ENCODE assay signal across 17 cellular contexts in genomic region chr10:43700306-43700705, GRCh38. TPM values are rescaled to one million over a fixed set of nuclear protein-coding genes. Genes with fewer than 3 reads are reported as not detected.
DNase-seq lines count a peak whose midpoint lies in the region; ATAC-seq and TF ChIP-seq lines count a peak whose summit lies in the region.
"Had no signal": no experiment of that assay in that cellular context is flagged by ENCODE, and none has a peak within 500 bp of the region (broad histone marks: within the 10 kb centered on the region; RNA-seq: fewer than 3 reads in every experiment).

No MANE protein-coding gene starts in this region.

- CTCF ChIA-PET in activated CD4-positive, alpha-beta T cell treated with anti-CD3 and anti-CD28 coated beads for 36 hours (lab: Charles Lee) = interaction anchor here (0.9 kb wide), 1 partner anchor 30 kb away, joined by 3 read pairs; no protein-coding TSS in a partner anchor
- CTCF ChIA-PET in activated CD8-positive, alpha-beta T cell treated with anti-CD3 and anti-CD28 coated beads for 36 hours (lab: Charles Lee) = interaction anchor here (1.1 kb wide), 1 partner anchor 10 kb away, joined by 3 read pairs; no protein-coding TSS in a partner anchor

- H3K27me3 Mint-ChIP-seq in osteocyte (ENCODE audit: unreplicated experiment) = no peaks in the 10 kb centered on the region
- no peaks in the 10 kb centered on the region for H3K27me3 Mint-ChIP-seq in activated CD4-positive, alpha-beta T cell treated with anti-CD3 and anti-CD28 coated beads for 36 hours
- H3K27me3 Mint-ChIP-seq in activated CD8-positive, alpha-beta T cell treated with anti-CD3 and anti-CD28 coated beads for 36 hours = peaks cover 1% of the 10 kb centered on the region

- POLR2A ChIA-PET in activated CD4-positive, alpha-beta T cell treated with anti-CD3 and anti-CD28 coated beads for 36 hours (lab: Charles Lee) = no interaction called here
- POLR2A ChIA-PET in activated CD8-positive, alpha-beta T cell treated with anti-CD3 and anti-CD28 coated beads for 36 hours (lab: Charles Lee) = no interaction called here

- H3K4me3 Mint-ChIP-seq in osteocyte (ENCODE audit: unreplicated experiment) = no peak overlapping the region
- no peak overlapping the region for H3K4me3 Mint-ChIP-seq in activated CD4-positive, alpha-beta T cell treated with anti-CD3 and anti-CD28 coated beads for 36 hours
- no peak overlapping the region for H3K4me3 Mint-ChIP-seq in activated CD8-positive, alpha-beta T cell treated with anti-CD3 and anti-CD28 coated beads for 36 hours
- H3K4me3 Mint-ChIP-seq: CD14-positive monocyte had no signal

- H3K4me3 ChIP-seq in AG10803 (ENCODE audit: low read length) (no peak overlapping the region), foreskin fibroblast (ENCODE audit: low read depth in 1 of 2, low read length in 2 of 2) (no peak overlapping the region)

- intact Hi-C loops in activated CD4-positive, alpha-beta T cell treated with anti-CD3 and anti-CD28 coated beads for 36 hours (cut with DNase I, micrococcal nuclease) = no loop called here
- intact Hi-C loops in activated CD8-positive, alpha-beta T cell treated with anti-CD3 and anti-CD28 coated beads for 36 hours (cut with micrococcal nuclease) = no loop called here

- peak; percentile 49 for DNase-seq in AG10803 (ENCODE audit: low read depth)
- DNase-seq in M059J (ENCODE audit: low read depth) = peak; percentile 24
- DNase-seq in foreskin fibroblast = peak; percentile 33 to 38
- peak; percentile 44 for DNase-seq in osteocyte (ENCODE audit: extremely low spot score, unreplicated experiment)
- DNase-seq in activated CD4-positive, alpha-beta T cell treated with anti-CD3 and anti-CD28 coated beads for 36 hours = no peak
- no peak for DNase-seq in activated CD8-positive, alpha-beta T cell treated with anti-CD3 and anti-CD28 coated beads for 36 hours
- no peak for DNase-seq in 8988T
- DNase-seq: AML-193; Kasumi-1; NCI-H187; NCI-H446; NCI-H69; NK-92 treated with Interleukin-12 subunit alpha and Interleukin-12 subunit beta, amount 100 ng/mL, for 24 hours; SHP77 treated with DMSO at 0.1 percent for 48 hours had no signal

- no peak for TF ChIP-seq CTCF in AG10803 (conservative IDR thresholded peaks at IDR 0.05; ENCODE audit: low read length)
- TF ChIP-seq CTCF in foreskin fibroblast (IDR thresholded peaks at IDR 0.05; ENCODE audit: low read depth, low read length) = no peak
- no peak for TF ChIP-seq CTCF in osteocyte (IDR thresholded peaks at IDR 0.05)
- TF ChIP-seq CTCF in activated CD8-positive, alpha-beta T cell treated with anti-CD3 and anti-CD28 coated beads for 36 hours (IDR thresholded peaks at IDR 0.05) = no peak

- no peak overlapping the region for H3K27ac Mint-ChIP-seq in osteocyte (ENCODE audit: unreplicated experiment)
- no peak overlapping the region for H3K27ac Mint-ChIP-seq in activated CD4-positive, alpha-beta T cell treated with anti-CD3 and anti-CD28 coated beads for 36 hours
- H3K27ac Mint-ChIP-seq in activated CD8-positive, alpha-beta T cell treated with anti-CD3 and anti-CD28 coated beads for 36 hours = no peak overlapping the region
- H3K27ac Mint-ChIP-seq: CD14-positive monocyte had no signal

- no peaks in the 10 kb centered on the region for H3K4me1 Mint-ChIP-seq in osteocyte (ENCODE audit: unreplicated experiment)
- no peaks in the 10 kb centered on the region for H3K4me1 Mint-ChIP-seq in activated CD4-positive, alpha-beta T cell treated with anti-CD3 and anti-CD28 coated beads for 36 hours
- H3K4me1 Mint-ChIP-seq in activated CD8-positive, alpha-beta T cell treated with anti-CD3 and anti-CD28 coated beads for 36 hours (ENCODE audit: low read depth) = no peaks in the 10 kb centered on the region
- H3K4me1 Mint-ChIP-seq: CD14-positive monocyte had no signal

- no peaks in the 10 kb centered on the region for H3K36me3 Mint-ChIP-seq in osteocyte (ENCODE audit: unreplicated experiment)
- H3K36me3 Mint-ChIP-seq in activated CD4-positive, alpha-beta T cell treated with anti-CD3 and anti-CD28 coated beads for 36 hours (ENCODE audit: low read depth) = no peaks in the 10 kb centered on the region
- no peaks in the 10 kb centered on the region for H3K36me3 Mint-ChIP-seq in activated CD8-positive, alpha-beta T cell treated with anti-CD3 and anti-CD28 coated beads for 36 hours (ENCODE audit: low read depth)
- H3K36me3 Mint-ChIP-seq: CD14-positive monocyte had no signal

- ATAC-seq in activated CD4-positive, alpha-beta T cell treated with anti-CD3 and anti-CD28 coated beads for 36 hours = no peak
- no peak for ATAC-seq in HG03520 (IDR thresholded peaks at IDR 0.05; ENCODE audit: unreplicated experiment)
- no peak for ATAC-seq in activated CD8-positive, alpha-beta T cell treated with anti-CD3 and anti-CD28 coated beads for 36 hours

- no peaks in the 10 kb centered on the region for H3K9me3 Mint-ChIP-seq in osteocyte (ENCODE audit: unreplicated experiment)
- no peaks in the 10 kb centered on the region for H3K9me3 Mint-ChIP-seq in activated CD4-positive, alpha-beta T cell treated with anti-CD3 and anti-CD28 coated beads for 36 hours (ENCODE audit: low read depth)
- no peaks in the 10 kb centered on the region for H3K9me3 Mint-ChIP-seq in activated CD8-positive, alpha-beta T cell treated with anti-CD3 and anti-CD28 coated beads for 36 hours
- H3K9me3 Mint-ChIP-seq: CD14-positive monocyte had no signal

RNA-seq across cellular contexts. Expression of gene ZNF32, which starts 51.6 kb away (rescaled TPM):
- 34.2 and 37.0 TPM in 2 replicates for total RNA-seq in M059J (2014; rRNA removed; shearing (Covaris generic))
- 48.8 and 49.9 TPM in 2 replicates for total RNA-seq in osteocyte
- 10 to 100 TPM; 14.1 to 15.2 TPM for total RNA-seq in activated CD4-positive, alpha-beta T cell treated with anti-CD3 and anti-CD28 coated beads for 36 hours
- 10 to 100 TPM; 12.5 to 13.7 TPM for total RNA-seq in activated CD8-positive, alpha-beta T cell treated with anti-CD3 and anti-CD28 coated beads for 36 hours
- total RNA-seq: OCI-LY7 had no signal

Comparison
In these comparisons a context has a peak if more than half of its experiments do, and no peak if none do; other contexts are left out.
1. DNase-seq: peak in AG10803 (single experiment), M059J (single experiment), foreskin fibroblast (2 of 2) and osteocyte (single experiment); none in activated CD4-positive, alpha-beta T cell treated with anti-CD3 and anti-CD28 coated beads for 36 hours (single experiment), activated CD8-positive, alpha-beta T cell treated with anti-CD3 and anti-CD28 coated beads for 36 hours (single experiment) and 8988T (single experiment).